In the genomic region with DNA sequence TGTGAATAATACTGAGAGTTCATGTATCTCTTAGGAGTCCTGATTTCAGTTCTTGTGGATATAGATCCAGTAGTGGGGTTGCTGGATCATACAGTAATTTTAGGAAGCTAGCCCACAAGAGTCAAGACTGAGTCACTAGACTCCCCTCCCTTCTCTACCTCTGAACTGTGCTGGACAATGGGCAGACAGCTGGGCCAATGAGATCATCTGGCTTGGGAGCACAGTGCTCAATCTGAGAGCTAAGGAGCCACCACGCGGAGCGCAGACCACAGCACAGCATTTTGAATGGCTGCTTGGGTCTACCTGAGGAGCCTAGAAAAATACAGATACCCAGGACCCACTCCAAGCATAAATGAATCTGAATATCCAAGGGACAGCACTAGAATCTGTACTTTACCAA, we compare ENCODE assay signal across 13 cellular contexts. TPM values are rescaled to one million over a fixed set of nuclear protein-coding genes. Genes with fewer than 3 reads are reported as not detected.
"Had no signal": no experiment of that assay in that cellular context is flagged by ENCODE, and none has a peak within 500 bp of the region (broad histone marks: within the 10 kb centered on the region; RNA-seq: fewer than 3 reads in every experiment).

No MANE protein-coding gene starts in this region.

- H3K27ac ChIP-seq: colonic mucosa, heart left ventricle, left ventricle myocardium inferior had no signal

- H3K9me3 ChIP-seq: colonic mucosa, heart left ventricle, left ventricle myocardium inferior had no signal

- ATAC-seq: activated CD8-positive, alpha-beta T cell treated with anti-CD3 and anti-CD28 coated beads, Interleukin-2, amount 10 ng/mL, durations not matched to agents 7 days and 5 days; heart left ventricle; right cardiac atrium; stimulated activated naive B cell treated with anti-CD40 and anti-IgM and Interleukin-4, amounts not matched to agents 10 μg/mL and 1 μg/mL and 100 μg/mL, for 72 hours had no signal

- H3K4me3 ChIP-seq: colonic mucosa, heart left ventricle, left ventricle myocardium inferior had no signal

- H3K27me3 ChIP-seq: colonic mucosa, heart left ventricle had no signal

- H3K36me3 ChIP-seq: colonic mucosa, heart left ventricle, left ventricle myocardium inferior had no signal

- H3K4me1 ChIP-seq: colonic mucosa, heart left ventricle, left ventricle myocardium inferior had no signal

- DNase-seq: activated CD8-positive, alpha-beta memory T cell treated with anti-CD3 and anti-CD28 coated beads, Interleukin-2, amount 50 U/mL, for 48 hours; activated CD8-positive, alpha-beta T cell treated with anti-CD3 and anti-CD28 coated beads, Interleukin-2, amount 10 ng/mL, durations not matched to agents 7 days and 5 days; activated naive CD4-positive, alpha-beta T cell treated with anti-CD3 and anti-CD28 coated beads for 36 hours; colonic mucosa; effector CD4-positive, alpha-beta T cell; heart left ventricle; left ventricle myocardium inferior; right cardiac atrium; stimulated activated CD4-positive, alpha-beta T cell treated with anti-CD3 and anti-CD28 coated beads, Interleukin-1b, Interleukin-23, amount 100 ng/mL, for 48 hours; stimulated activated naive B cell treated with anti-CD40 and anti-IgM and Interleukin-4, amounts not matched to agents 10 μg/mL and 1 μg/mL and 100 μg/mL, for 72 hours; substantia nigra; SW 1271; trophoblast cell had no signal

RNA-seq across cellular contexts. Expression of a gene that starts 32.5 kb away (rescaled TPM):
- total RNA-seq: activated CD8-positive, alpha-beta T cell treated with anti-CD3 and anti-CD28 coated beads, Interleukin-2, amount 10 ng/mL, durations not matched to agents 7 days and 5 days; activated naive CD4-positive, alpha-beta T cell treated with anti-CD3 and anti-CD28 coated beads for 36 hours had no signal
